1 cellular context compared by ENCODE assay signal in the genomic region with DNA sequence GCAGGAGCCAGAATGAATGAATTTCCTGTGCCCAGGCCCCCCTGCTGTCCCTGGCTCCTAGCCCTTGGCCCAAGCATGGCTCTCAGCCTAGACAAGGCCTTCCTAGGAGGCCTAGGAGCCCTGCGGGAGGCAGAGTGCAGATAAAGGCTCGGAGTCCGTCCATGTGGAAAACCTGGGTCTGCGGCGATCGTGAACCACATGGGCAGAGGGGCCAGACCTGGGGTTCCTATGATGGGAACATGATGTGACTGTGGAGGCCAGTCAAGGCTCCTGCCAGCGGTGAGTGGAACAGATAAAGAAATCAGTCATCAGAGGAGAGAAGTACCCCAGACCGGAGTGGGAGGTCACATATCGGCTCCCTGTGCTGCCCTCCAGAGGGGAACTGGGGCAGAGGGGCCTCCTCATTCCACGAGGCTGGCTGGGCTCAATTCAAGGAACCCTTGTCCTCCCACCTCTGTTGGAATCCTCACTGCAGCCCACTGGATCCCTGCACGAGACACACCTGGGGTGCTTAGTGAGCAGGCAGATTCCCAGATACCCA.
TF ChIP-seq lines count a peak whose summit lies in the region.

No MANE protein-coding gene starts in this region.

TF ChIP-seq in HepG2, 621 proteins besides CTCF, POLR2A, EP300 and RAD21 (continued from another document and continues in another):
- TF ChIP-seq, protein P1, sequence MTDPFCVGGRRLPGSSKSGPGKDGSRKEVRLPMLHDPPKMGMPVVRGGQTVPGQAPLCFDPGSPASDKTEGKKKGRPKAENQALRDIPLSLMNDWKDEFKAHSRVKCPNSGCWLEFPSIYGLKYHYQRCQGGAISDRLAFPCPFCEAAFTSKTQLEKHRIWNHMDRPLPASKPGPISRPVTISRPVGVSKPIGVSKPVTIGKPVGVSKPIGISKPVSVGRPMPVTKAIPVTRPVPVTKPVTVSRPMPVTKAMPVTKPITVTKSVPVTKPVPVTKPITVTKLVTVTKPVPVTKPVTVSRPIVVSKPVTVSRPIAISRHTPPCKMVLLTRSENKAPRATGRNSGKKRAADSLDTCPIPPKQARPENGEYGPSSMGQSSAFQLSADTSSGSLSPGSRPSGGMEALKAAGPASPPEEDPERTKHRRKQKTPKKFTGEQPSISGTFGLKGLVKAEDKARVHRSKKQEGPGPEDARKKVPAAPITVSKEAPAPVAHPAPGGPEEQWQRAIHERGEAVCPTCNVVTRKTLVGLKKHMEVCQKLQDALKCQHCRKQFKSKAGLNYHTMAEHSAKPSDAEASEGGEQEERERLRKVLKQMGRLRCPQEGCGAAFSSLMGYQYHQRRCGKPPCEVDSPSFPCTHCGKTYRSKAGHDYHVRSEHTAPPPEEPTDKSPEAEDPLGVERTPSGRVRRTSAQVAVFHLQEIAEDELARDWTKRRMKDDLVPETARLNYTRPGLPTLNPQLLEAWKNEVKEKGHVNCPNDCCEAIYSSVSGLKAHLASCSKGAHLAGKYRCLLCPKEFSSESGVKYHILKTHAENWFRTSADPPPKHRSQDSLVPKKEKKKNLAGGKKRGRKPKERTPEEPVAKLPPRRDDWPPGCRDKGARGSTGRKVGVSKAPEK (CRISPR knock-in tag; IDR thresholded peaks at IDR 0.05; ENCODE audit: borderline replicate concordance) = no peak
- no peak for TF ChIP-seq NR2F6 (IDR thresholded peaks at IDR 0.05)
- peak; percentile 46; the same call in 1 of the 2 replicates for TF ChIP-seq NR2F6 (CRISPR knock-in tag; IDR thresholded peaks at IDR 0.05)
- TF ChIP-seq RXRA (CRISPR knock-in tag; IDR thresholded peaks at IDR 0.05) = 0 out of 2 replicates have a peak, but pooled peaks have one; percentile 28
- TF ChIP-seq GABPA (IDR thresholded peaks at IDR 0.05; ENCODE audit: low read depth, low read length) = no peak
- TF ChIP-seq GABPA (CRISPR knock-in tag; IDR thresholded peaks at IDR 0.05; ENCODE audit: low read depth) = no peak
- TF ChIP-seq ZMAT3 (CRISPR knock-in tag; conservative IDR thresholded peaks at IDR 0.05) = no peak
- no peak for TF ChIP-seq NCOA1 (CRISPR knock-in tag; IDR thresholded peaks at IDR 0.05)
- TF ChIP-seq HMG20B (CRISPR knock-in tag; conservative IDR thresholded peaks at IDR 0.05) = no peak
- no peak for TF ChIP-seq MBD4 (IDR thresholded peaks at IDR 0.05; ENCODE audit: borderline replicate concordance, low read length)
- no peak for TF ChIP-seq SIX4 (CRISPR knock-in tag; IDR thresholded peaks at IDR 0.05)
- no peak for TF ChIP-seq NFATC3 (CRISPR knock-in tag; IDR thresholded peaks at IDR 0.05)
- TF ChIP-seq, protein P2, sequence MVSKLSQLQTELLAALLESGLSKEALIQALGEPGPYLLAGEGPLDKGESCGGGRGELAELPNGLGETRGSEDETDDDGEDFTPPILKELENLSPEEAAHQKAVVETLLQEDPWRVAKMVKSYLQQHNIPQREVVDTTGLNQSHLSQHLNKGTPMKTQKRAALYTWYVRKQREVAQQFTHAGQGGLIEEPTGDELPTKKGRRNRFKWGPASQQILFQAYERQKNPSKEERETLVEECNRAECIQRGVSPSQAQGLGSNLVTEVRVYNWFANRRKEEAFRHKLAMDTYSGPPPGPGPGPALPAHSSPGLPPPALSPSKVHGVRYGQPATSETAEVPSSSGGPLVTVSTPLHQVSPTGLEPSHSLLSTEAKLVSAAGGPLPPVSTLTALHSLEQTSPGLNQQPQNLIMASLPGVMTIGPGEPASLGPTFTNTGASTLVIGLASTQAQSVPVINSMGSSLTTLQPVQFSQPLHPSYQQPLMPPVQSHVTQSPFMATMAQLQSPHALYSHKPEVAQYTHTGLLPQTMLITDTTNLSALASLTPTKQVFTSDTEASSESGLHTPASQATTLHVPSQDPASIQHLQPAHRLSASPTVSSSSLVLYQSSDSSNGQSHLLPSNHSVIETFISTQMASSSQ (IDR thresholded peaks at IDR 0.05; ENCODE audit: low read depth) = no peak
- TF ChIP-seq, protein P2 (CRISPR knock-in tag; IDR thresholded peaks at IDR 0.05; ENCODE audit: borderline replicate concordance) = no peak
- no peak for TF ChIP-seq MEIS1 (CRISPR knock-in tag; IDR thresholded peaks at IDR 0.05; ENCODE audit: borderline replicate concordance)
- TF ChIP-seq XRCC5 (optimal IDR thresholded peaks at IDR 0.05; ENCODE audit: low read length) = peak; percentile 32
- no peak for TF ChIP-seq ATAD3A (CRISPR knock-in tag; IDR thresholded peaks at IDR 0.05)
- no peak for TF ChIP-seq NPAS2 (CRISPR knock-in tag; IDR thresholded peaks at IDR 0.05; ENCODE audit: borderline replicate concordance)
- TF ChIP-seq, protein P3, sequence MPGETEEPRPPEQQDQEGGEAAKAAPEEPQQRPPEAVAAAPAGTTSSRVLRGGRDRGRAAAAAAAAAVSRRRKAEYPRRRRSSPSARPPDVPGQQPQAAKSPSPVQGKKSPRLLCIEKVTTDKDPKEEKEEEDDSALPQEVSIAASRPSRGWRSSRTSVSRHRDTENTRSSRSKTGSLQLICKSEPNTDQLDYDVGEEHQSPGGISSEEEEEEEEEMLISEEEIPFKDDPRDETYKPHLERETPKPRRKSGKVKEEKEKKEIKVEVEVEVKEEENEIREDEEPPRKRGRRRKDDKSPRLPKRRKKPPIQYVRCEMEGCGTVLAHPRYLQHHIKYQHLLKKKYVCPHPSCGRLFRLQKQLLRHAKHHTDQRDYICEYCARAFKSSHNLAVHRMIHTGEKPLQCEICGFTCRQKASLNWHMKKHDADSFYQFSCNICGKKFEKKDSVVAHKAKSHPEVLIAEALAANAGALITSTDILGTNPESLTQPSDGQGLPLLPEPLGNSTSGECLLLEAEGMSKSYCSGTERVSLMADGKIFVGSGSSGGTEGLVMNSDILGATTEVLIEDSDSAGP (CRISPR knock-in tag; IDR thresholded peaks at IDR 0.05; ENCODE audit: borderline replicate concordance) = peak; percentile 37; the same call in 1 of the 2 replicates
- TF ChIP-seq ZNF274 (CRISPR knock-in tag; IDR thresholded peaks at IDR 0.05) = no peak
- no peak for TF ChIP-seq ZNF670 (CRISPR knock-in tag; IDR thresholded peaks at IDR 0.05; ENCODE audit: borderline replicate concordance)
- TF ChIP-seq ZKSCAN5 (CRISPR knock-in tag; IDR thresholded peaks at IDR 0.05) = no peak
- TF ChIP-seq TMF1 (CRISPR knock-in tag; IDR thresholded peaks at IDR 0.05; ENCODE audit: low read depth) = no peak
- TF ChIP-seq ZFX (CRISPR knock-in tag; IDR thresholded peaks at IDR 0.05; ENCODE audit: low read depth) = no peak
- TF ChIP-seq SPEN (CRISPR knock-in tag; IDR thresholded peaks at IDR 0.05; ENCODE audit: low read depth) = no peak
- no peak for TF ChIP-seq ZNF749 (CRISPR knock-in tag; IDR thresholded peaks at IDR 0.05; ENCODE audit: borderline replicate concordance)
- TF ChIP-seq TAF1 (CRISPR knock-in tag; IDR thresholded peaks at IDR 0.05) = no peak
- TF ChIP-seq ZNF160 (CRISPR knock-in tag; IDR thresholded peaks at IDR 0.05) = no peak
- TF ChIP-seq, protein P4, sequence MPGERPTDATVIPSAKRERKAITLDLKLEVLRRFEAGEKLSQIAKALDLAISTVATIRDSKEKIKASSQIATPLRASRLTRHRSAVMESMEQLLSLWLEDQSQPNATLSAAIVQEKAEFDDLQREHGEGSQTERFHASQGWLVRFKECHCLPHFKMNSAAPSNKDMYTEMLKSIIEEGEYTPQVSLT (CRISPR knock-in tag; IDR thresholded peaks at IDR 0.05; ENCODE audit: borderline replicate concordance, low read depth) = no peak
- TF ChIP-seq RBM39 (IDR thresholded peaks at IDR 0.05; ENCODE audit: low read depth, low read length, poor library complexity, severe bottlenecking) = no peak
- TF ChIP-seq ZNF737 (CRISPR knock-in tag; IDR thresholded peaks at IDR 0.05; ENCODE audit: borderline replicate concordance) = no peak
- TF ChIP-seq CENPX (CRISPR knock-in tag; IDR thresholded peaks at IDR 0.05) = no peak
- TF ChIP-seq RBAK (CRISPR knock-in tag; IDR thresholded peaks at IDR 0.05) = no peak
- TF ChIP-seq CREM (IDR thresholded peaks at IDR 0.05) = no peak
- no peak for TF ChIP-seq CREM (CRISPR knock-in tag; IDR thresholded peaks at IDR 0.05)
- no peak for TF ChIP-seq ZFP90 (CRISPR knock-in tag; IDR thresholded peaks at IDR 0.05; ENCODE audit: borderline replicate concordance)
- peak; percentile 29; the same call in 1 of the 2 replicates for TF ChIP-seq ZNF891 (CRISPR knock-in tag; IDR thresholded peaks at IDR 0.05)
- peak; percentile 66 for TF ChIP-seq ZNF883 (CRISPR knock-in tag; IDR thresholded peaks at IDR 0.05; ENCODE audit: not compliant biosample characterization)
- TF ChIP-seq ZFYVE20 (CRISPR knock-in tag; IDR thresholded peaks at IDR 0.05; ENCODE audit: borderline replicate concordance, low read depth) = no peak
- no peak; the same call in 1 of the 2 replicates for TF ChIP-seq FOXC1 (CRISPR knock-in tag; IDR thresholded peaks at IDR 0.05; ENCODE audit: borderline replicate concordance)
- TF ChIP-seq JUN (CRISPR knock-in tag; IDR thresholded peaks at IDR 0.05) = no peak
- no peak for TF ChIP-seq SIN3B (IDR thresholded peaks at IDR 0.05; ENCODE audit: low read length)
- no peak for TF ChIP-seq HDAC1 (CRISPR knock-in tag; IDR thresholded peaks at IDR 0.05)
- TF ChIP-seq TOE1 (CRISPR knock-in tag; IDR thresholded peaks at IDR 0.05) = no peak
- TF ChIP-seq FIP1L1 (IDR thresholded peaks at IDR 0.05; ENCODE audit: borderline replicate concordance, insufficient read depth, low read depth, low read length) = no peak
- TF ChIP-seq ZNF468 (CRISPR knock-in tag; IDR thresholded peaks at IDR 0.05) = no peak
- peak; percentile 61; the same call in 1 of the 2 replicates for TF ChIP-seq ZNF263 (CRISPR knock-in tag; IDR thresholded peaks at IDR 0.05)
- TF ChIP-seq ZNF501 (CRISPR knock-in tag; IDR thresholded peaks at IDR 0.05) = 0 out of 2 replicates have a peak, but pooled peaks have one; percentile 58
- no peak for TF ChIP-seq NAIF1 (CRISPR knock-in tag; IDR thresholded peaks at IDR 0.05; ENCODE audit: borderline replicate concordance)
- TF ChIP-seq NRL (CRISPR knock-in tag; IDR thresholded peaks at IDR 0.05; ENCODE audit: borderline replicate concordance) = peak; percentile 35; the same call in 1 of the 2 replicates
- peak; percentile 22 for TF ChIP-seq TEAD3 (CRISPR knock-in tag; optimal IDR thresholded peaks at IDR 0.05; ENCODE audit: borderline replicate concordance)
- 0 out of 2 replicates have a peak, but pooled peaks have one; percentile 25 for TF ChIP-seq ZNF768 (CRISPR knock-in tag; IDR thresholded peaks at IDR 0.05)
- TF ChIP-seq, protein P5, sequence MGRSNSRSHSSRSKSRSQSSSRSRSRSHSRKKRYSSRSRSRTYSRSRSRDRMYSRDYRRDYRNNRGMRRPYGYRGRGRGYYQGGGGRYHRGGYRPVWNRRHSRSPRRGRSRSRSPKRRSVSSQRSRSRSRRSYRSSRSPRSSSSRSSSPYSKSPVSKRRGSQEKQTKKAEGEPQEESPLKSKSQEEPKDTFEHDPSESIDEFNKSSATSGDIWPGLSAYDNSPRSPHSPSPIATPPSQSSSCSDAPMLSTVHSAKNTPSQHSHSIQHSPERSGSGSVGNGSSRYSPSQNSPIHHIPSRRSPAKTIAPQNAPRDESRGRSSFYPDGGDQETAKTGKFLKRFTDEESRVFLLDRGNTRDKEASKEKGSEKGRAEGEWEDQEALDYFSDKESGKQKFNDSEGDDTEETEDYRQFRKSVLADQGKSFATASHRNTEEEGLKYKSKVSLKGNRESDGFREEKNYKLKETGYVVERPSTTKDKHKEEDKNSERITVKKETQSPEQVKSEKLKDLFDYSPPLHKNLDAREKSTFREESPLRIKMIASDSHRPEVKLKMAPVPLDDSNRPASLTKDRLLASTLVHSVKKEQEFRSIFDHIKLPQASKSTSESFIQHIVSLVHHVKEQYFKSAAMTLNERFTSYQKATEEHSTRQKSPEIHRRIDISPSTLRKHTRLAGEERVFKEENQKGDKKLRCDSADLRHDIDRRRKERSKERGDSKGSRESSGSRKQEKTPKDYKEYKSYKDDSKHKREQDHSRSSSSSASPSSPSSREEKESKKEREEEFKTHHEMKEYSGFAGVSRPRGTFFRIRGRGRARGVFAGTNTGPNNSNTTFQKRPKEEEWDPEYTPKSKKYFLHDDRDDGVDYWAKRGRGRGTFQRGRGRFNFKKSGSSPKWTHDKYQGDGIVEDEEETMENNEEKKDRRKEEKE (IDR thresholded peaks at IDR 0.05) = no peak
- no peak for TF ChIP-seq DNMT1 (CRISPR knock-in tag; IDR thresholded peaks at IDR 0.05)
